ENCODE assay signal across 1 cellular context in genomic region chr17:17849863-17850373, GRCh38.
TF ChIP-seq lines count a peak whose summit lies in the region.

No MANE protein-coding gene starts in this region.

TF ChIP-seq in K562, 482 proteins besides CTCF, POLR2A, EP300 and RAD21 (continued from another document and continues in another):
- TF ChIP-seq ZBTB33 (CRISPR knock-in tag; IDR thresholded peaks at IDR 0.05) (no peak), CHD2 (IDR thresholded peaks at IDR 0.05; ENCODE audit: low read depth, low read length) (no peak), CREM (IDR thresholded peaks at IDR 0.05; ENCODE audit: low read depth) (peak; percentile 34), ZNF589 (CRISPR knock-in tag; IDR thresholded peaks at IDR 0.05; ENCODE audit: low read depth) (peak; percentile 60; the same call in 1 of the 2 replicates), BMI1 (IDR thresholded peaks at IDR 0.05; ENCODE audit: low read length) (no peak), HMBOX1 (IDR thresholded peaks at IDR 0.05) (no peak), MCM2 (IDR thresholded peaks at IDR 0.05; ENCODE audit: low read depth) (no peak), MXI1 (IDR thresholded peaks at IDR 0.05; ENCODE audit: low read depth, low read length) (no peak), ZNF318 (IDR thresholded peaks at IDR 0.05; ENCODE audit: borderline replicate concordance in 1 of 2, low read depth in 1 of 2) (no peak), ZNF785 (CRISPR knock-in tag; IDR thresholded peaks at IDR 0.05) (no peak), ZNF239 (CRISPR knock-in tag; IDR thresholded peaks at IDR 0.05) (peak; percentile 68; the same call in 1 of the 2 replicates), ARID4B (CRISPR knock-in tag; IDR thresholded peaks at IDR 0.05) (no peak), AFF4 (CRISPR knock-in tag; IDR thresholded peaks at IDR 0.05) (no peak), RCOR1 (IDR thresholded peaks at IDR 0.05; ENCODE audit: borderline replicate concordance in 1 of 2, low read depth in 2 of 2, low read length in 2 of 2) (peak in 1 of 2 experiments; percentile 92; a peak in 2 of 4 replicates), U2AF1 (optimal IDR thresholded peaks at IDR 0.05; ENCODE audit: low read depth, low read length) (no peak), ZNF121 (CRISPR knock-in tag; conservative IDR thresholded peaks at IDR 0.05) (no peak), CREBBP (IDR thresholded peaks at IDR 0.05; ENCODE audit: low read depth, low read length) (no peak), RBM34 (IDR thresholded peaks at IDR 0.05; ENCODE audit: borderline replicate concordance, insufficient read depth, low read length) (no peak), FOSL1 (tag; conservative IDR thresholded peaks at IDR 0.05) (0 out of 2 replicates have a peak, but pooled peaks have one; percentile 12), ZNF57 (CRISPR knock-in tag; IDR thresholded peaks at IDR 0.05) (no peak), MAZ (CRISPR knock-in tag; conservative IDR thresholded peaks at IDR 0.05 in 1 of 2, IDR thresholded peaks at IDR 0.05 in 1 of 2) (peak; percentile 90 to 92), SRSF9 (IDR thresholded peaks at IDR 0.05; ENCODE audit: borderline replicate concordance, low read depth, low read length) (no peak), MCM3 (IDR thresholded peaks at IDR 0.05) (no peak), SNIP1 (IDR thresholded peaks at IDR 0.05; ENCODE audit: low read depth) (no peak), ZNF277 (CRISPR knock-in tag; IDR thresholded peaks at IDR 0.05; ENCODE audit: borderline replicate concordance) (no peak), EHMT2 (IDR thresholded peaks at IDR 0.05) (no peak), NKRF (IDR thresholded peaks at IDR 0.05; ENCODE audit: borderline replicate concordance) (no peak), ZNF23 (CRISPR knock-in tag; IDR thresholded peaks at IDR 0.05) (no peak), MLX (CRISPR knock-in tag; conservative IDR thresholded peaks at IDR 0.05) (no peak)
